10 cellular contexts compared by ENCODE assay signal in genomic region chr5:140221697-140222223, GRCh38. TPM values are rescaled to one million over a fixed set of nuclear protein-coding genes. Genes with fewer than 3 reads are reported as not detected.
DNase-seq lines count a peak whose midpoint lies in the region; ATAC-seq and TF ChIP-seq lines count a peak whose summit lies in the region.
"Had no signal": no experiment of that assay in that cellular context is flagged by ENCODE, and none has a peak within 500 bp of the region (broad histone marks: within the 10 kb centered on the region; RNA-seq: fewer than 3 reads in every experiment).

No MANE protein-coding gene starts in this region.

- WGBS in upper lobe of left lung, 2 donors, result 87 to 90% methylated on average over 5 of the region's 5 CpGs

- no peaks in the 10 kb centered on the region for H3K27me3 Mint-ChIP-seq in activated T-helper 17 cell treated with anti-CD3 and anti-CD28 coated beads, Interleukin-2, amount 50 U/mL, for 72 hours

- intact Hi-C loops in Right ventricle myocardium superior (cut with DNase I), result no loop called here
- intact Hi-C loops in Right ventricle myocardium inferior (cut with DNase I), result no loop called here
- intact Hi-C loops in left ventricle myocardium inferior (cut with micrococcal nuclease), result no loop called here

- ATAC-seq in Right ventricle myocardium superior (ENCODE audit: poor library complexity) (peak; percentile 42), Right ventricle myocardium inferior (no peak), upper lobe of left lung (ENCODE audit: low FRiP score in 2 of 2) (peak in 1 of 2 donors; percentile 54), GM18861 (IDR thresholded peaks at IDR 0.05; ENCODE audit: unreplicated experiment) (no peak)
- ATAC-seq in activated T-helper 17 cell treated with anti-CD3 and anti-CD28 coated beads, Interleukin-2, amount 50 U/mL, for 72 hours (replicated peaks), result peak; percentile 71

- H3K36me3 ChIP-seq in left ventricle myocardium inferior (no peaks in the 10 kb centered on the region), upper lobe of left lung (no peaks in the 10 kb centered on the region)

- H3K9me3 Mint-ChIP-seq in activated T-helper 17 cell treated with anti-CD3 and anti-CD28 coated beads, Interleukin-2, amount 50 U/mL, for 72 hours, result no peaks in the 10 kb centered on the region

- H3K4me1 ChIP-seq in left ventricle myocardium inferior (peaks cover 94% of the 10 kb centered on the region), upper lobe of left lung (peaks cover 48 to 56% (median 52%) of the 10 kb centered on the region in 4 donors)

- H3K27me3 ChIP-seq in left ventricle myocardium inferior (ENCODE audit: low read depth), result no peaks in the 10 kb centered on the region
- H3K27me3 ChIP-seq in upper lobe of left lung, result no peaks in the 10 kb centered on the region

- H3K4me3 Mint-ChIP-seq in activated T-helper 17 cell treated with anti-CD3 and anti-CD28 coated beads, Interleukin-2, amount 50 U/mL, for 72 hours, result peak overlapping the region; percentile 34
- H3K4me3 Mint-ChIP-seq: immature natural killer cell had no signal

- H3K27ac ChIP-seq in left ventricle myocardium inferior (replicated peaks), result peak overlapping the region; percentile 71
- H3K27ac ChIP-seq in upper lobe of left lung, result peak overlapping the region in 3 of 4 donors; percentile 31 to 62 (median 62)

- no peak for TF ChIP-seq EP300 in upper lobe of left lung (IDR thresholded peaks at IDR 0.05)

- no peaks in the 10 kb centered on the region for H3K9me3 ChIP-seq in left ventricle myocardium inferior (replicated peaks)
- no peaks in the 10 kb centered on the region for H3K9me3 ChIP-seq in upper lobe of left lung

- no peak overlapping the region for H3K4me3 ChIP-seq in left ventricle myocardium inferior
- H3K4me3 ChIP-seq in upper lobe of left lung, result no peak overlapping the region

- H3K36me3 Mint-ChIP-seq in activated T-helper 17 cell treated with anti-CD3 and anti-CD28 coated beads, Interleukin-2, amount 50 U/mL, for 72 hours (ENCODE audit: low read depth), result no peaks in the 10 kb centered on the region
- H3K36me3 Mint-ChIP-seq: immature natural killer cell had no signal

- TF ChIP-seq CTCF in left ventricle myocardium inferior (IDR thresholded peaks at IDR 0.05; ENCODE audit: borderline replicate concordance), result no peak
- TF ChIP-seq CTCF in upper lobe of left lung (IDR thresholded peaks at IDR 0.05), result no peak

- H3K27ac Mint-ChIP-seq in activated T-helper 17 cell treated with anti-CD3 and anti-CD28 coated beads, Interleukin-2, amount 50 U/mL, for 72 hours, result peak overlapping the region; percentile 74
- H3K27ac Mint-ChIP-seq: immature natural killer cell had no signal

- TF ChIP-seq POLR2A in upper lobe of left lung (IDR thresholded peaks at IDR 0.05), result no peak

- H3K4me1 Mint-ChIP-seq in activated T-helper 17 cell treated with anti-CD3 and anti-CD28 coated beads, Interleukin-2, amount 50 U/mL, for 72 hours, result peaks cover 24% of the 10 kb centered on the region
- H3K4me1 Mint-ChIP-seq: immature natural killer cell had no signal

- DNase-seq in Right ventricle myocardium superior (no peak), Right ventricle myocardium inferior (ENCODE audit: missing footprints) (no peak), left ventricle myocardium inferior (no peak), upper lobe of left lung (peak in 1 of 2 donors; percentile 63), NCI-H748 (lab: John Stamatoyannopoulos, UW; ENCODE audit: unreplicated experiment) (no peak), COR-L47 (lab: John Stamatoyannopoulos, UW) (no peak)
- DNase-seq: immature natural killer cell, NCI-H526 had no signal

RNA-seq across cellular contexts. Expression of gene CYSTM1, which starts 46.8 kb away (rescaled TPM):
- total RNA-seq in Right ventricle myocardium superior (58.3 TPM), Right ventricle myocardium inferior (67.0 TPM), left ventricle myocardium inferior (93.3 TPM), upper lobe of left lung (100 to 1,000 TPM in 1 of 6 donors, 10 to 100 TPM in 5; 24.1 to 139 (median 91.9) TPM)
- 10 to 100 TPM; 11.3 to 11.9 TPM for total RNA-seq in activated T-helper 17 cell treated with anti-CD3 and anti-CD28 coated beads, Interleukin-2, amount 50 U/mL, for 72 hours

Comparison
In these comparisons a context has a peak if more than half of its experiments do, and no peak if none do; other contexts are left out.
1. ATAC-seq: peak in Right ventricle myocardium superior (single experiment) and activated T-helper 17 cell treated with anti-CD3 and anti-CD28 coated beads, Interleukin-2, amount 50 U/mL, for 72 hours (single experiment); none in Right ventricle myocardium inferior (single experiment) and GM18861 (single experiment).